Comparison of ENCODE assay signal across 8 cellular contexts in the genomic region with DNA sequence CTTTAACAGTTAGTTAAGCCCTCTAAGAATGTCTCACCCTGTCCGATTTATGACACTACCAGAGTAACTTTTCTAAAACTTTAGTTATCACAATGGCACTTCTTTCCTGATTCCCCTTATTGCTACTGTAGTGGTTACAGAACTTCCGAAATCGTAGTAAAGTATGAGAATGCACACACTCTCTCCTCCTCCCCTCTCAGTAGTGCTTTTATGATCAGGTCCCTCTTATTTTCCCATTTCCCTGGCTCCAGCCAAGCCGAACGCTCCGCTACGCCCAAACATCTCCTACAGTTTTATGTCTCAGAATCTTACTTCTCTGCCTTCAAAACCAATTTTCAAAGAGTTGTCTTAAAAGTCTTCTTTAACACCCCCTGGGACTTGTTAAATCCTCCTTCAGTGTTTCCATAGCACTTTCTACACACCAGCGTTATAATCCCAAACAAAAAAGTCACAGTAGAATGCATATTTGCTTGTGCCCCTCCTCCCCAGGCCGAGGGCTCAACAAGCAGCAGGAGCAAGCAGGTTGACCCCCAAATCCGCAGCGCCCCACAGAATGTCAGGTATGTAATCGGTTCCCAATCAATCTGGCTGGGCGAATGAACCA. TPM values are rescaled to one million over a fixed set of nuclear protein-coding genes. Genes with fewer than 3 reads are reported as not detected.
A peak's percentile ranks its signal among the peaks of the same experiment; 100 is the strongest.
DNase-seq lines count a peak whose midpoint lies in the region; ATAC-seq, FAIRE-seq and TF ChIP-seq lines count a peak whose summit lies in the region.

No MANE protein-coding gene starts in this region.

- POLR2A ChIA-PET in K562 (lab: Yijun Ruan, JAX) = interaction anchor here (0.6 to 1.1 kb wide), 3 partner anchors 83 to 747 kb away, joined by 3 read pairs; a partner anchor contains a TSS

- peaks cover 5 to 11% of the 10 kb centered on the region in 2 experiments; a peak in 3 of 5 replicates for H3K4me1 ChIP-seq in K562 (replicated peaks in 1 of 2; ENCODE audit: control insufficient read depth in 2 of 2, insufficient read depth in 2 of 2, low read length in 2 of 2)
- H3K4me1 ChIP-seq in liver (ENCODE audit: control insufficient read depth in 4 of 4, insufficient read depth in 4 of 4, low read length in 3 of 4) = peaks cover 4 to 20% (median 13%) of the 10 kb centered on the region in 4 donors
- H3K4me1 ChIP-seq in transverse colon = peaks cover 9 to 17% (median 14%) of the 10 kb centered on the region in 4 donors

- H2AFZ ChIP-seq in K562 (ENCODE audit: low read depth, low read length) = peak overlapping the region; percentile 97

- H3K9ac ChIP-seq in K562 (ENCODE audit: insufficient read depth in 1 of 2, low read depth in 2 of 2, low read length in 2 of 2) = peak overlapping the region; percentile 89 to 97
- H3K9ac ChIP-seq in liver (ENCODE audit: low read depth in 1 of 2, low read length in 2 of 2) = peak overlapping the region; percentile 67 to 79

- peak; percentile 67 for FAIRE-seq in K562 (lab: Jason Lieb, UNC)

- peak overlapping the region in 2 of 3 donors; percentile 27 to 81 for H3K27ac Mint-ChIP-seq in IgD-negative memory B cell

- peak overlapping the region; percentile 83 to 93 (median 90) for H3K4me3 Mint-ChIP-seq in IgD-negative memory B cell

- DNase-seq in COLO829 (ENCODE audit: low spot score) = peak; percentile 34
- DNase-seq in K562 (ENCODE audit: extremely low read depth in 1 of 4, low spot score in 3 of 4) = peak in 2 of 4 experiments; percentile 11 to 37
- no peak for DNase-seq in transverse colon
- no peak for DNase-seq in occipital lobe (lab: John Stamatoyannopoulos, UW)
- DNase-seq in AG08395 (ENCODE audit: low spot score) = no peak

- H3K27ac ChIP-seq in K562 (ENCODE audit: extremely low read depth, low read depth, low read length) = peak overlapping the region; percentile 78
- peak overlapping the region; percentile 69 to 92 for H3K27ac ChIP-seq in liver (ENCODE audit: low read depth in 1 of 2, low read length in 2 of 2)
- H3K27ac ChIP-seq in transverse colon = peak overlapping the region; percentile 78 to 83 (median 80)

- H3K9me3 ChIP-seq in K562 (replicated peaks; ENCODE audit: control insufficient read depth, insufficient read depth, low read depth, low read length) (no peaks in the 10 kb centered on the region), liver (ENCODE audit: control insufficient read depth in 4 of 4, low read length in 3 of 4) (no peaks in the 10 kb centered on the region), transverse colon (no peaks in the 10 kb centered on the region)

- H3K27me3 Mint-ChIP-seq in IgD-negative memory B cell = no peaks in the 10 kb centered on the region

- peaks cover 25% of the 10 kb centered on the region for H3K79me2 ChIP-seq in K562 (ENCODE audit: control insufficient read depth, insufficient read depth, low read length)

- peaks cover 18 to 23% (median 21%) of the 10 kb centered on the region in 3 donors for H3K4me1 Mint-ChIP-seq in IgD-negative memory B cell

- H3K27me3 ChIP-seq in K562 (ENCODE audit: control insufficient read depth in 2 of 2, insufficient read depth in 2 of 2, low read length in 2 of 2) (no peaks in the 10 kb centered on the region), liver (ENCODE audit: control insufficient read depth in 4 of 4, insufficient read depth in 4 of 4, low read length in 3 of 4) (no peaks in the 10 kb centered on the region), transverse colon (peaks cover 3% of the 10 kb centered on the region)

- no peaks in the 10 kb centered on the region for H4K20me1 ChIP-seq in K562 (replicated peaks; ENCODE audit: control insufficient read depth, insufficient read depth, low read length)

- intact Hi-C loops in K562 (cut with micrococcal nuclease) (loop anchor here (2.0 to 5.0 kb wide), 2 partner anchors 95 to 136 kb away; a partner anchor contains a TSS), transverse colon (cut with DNase I; ENCODE audit: low total_unique reads) (loop anchor here (10.0 kb wide), 1 partner anchor 142 kb away; a partner anchor contains a TSS)

- CTCF ChIA-PET in K562 (lab: Yijun Ruan, JAX; ENCODE audit: low intra/inter-chr PET ratio) = no interaction called here

- in situ Hi-C loops in K562 (cut with MboI) = loop anchor here (10.0 kb wide), 1 partner anchor 142 kb away; a partner anchor contains a TSS
- in situ Hi-C loops in transverse colon (cut with MboI; ENCODE audit: low pct_ligation_motif_present in 1 of 4, low pct_unique_long_range_greater_than_20kb in 1 of 4, low sequenced_read_pairs in 3 of 4) = loop anchor here (10.0 to 25.0 kb wide), 3 partner anchors 132 to 145 kb away; a partner anchor contains a TSS

- BruUV-seq in K562 (replicated peaks; lab: Mats Ljungman, UMichigan) = no TSS peak

- ATAC-seq in GM21381 (IDR thresholded peaks at IDR 0.05; ENCODE audit: unreplicated experiment) (peak; percentile 30), K562 (peak; percentile 61)

- H3K4me3 ChIP-seq in K562 = peak overlapping the region; percentile 85
- H3K4me3 ChIP-seq in liver (ENCODE audit: low read depth in 1 of 3, low read length in 3 of 3) = peak overlapping the region; percentile 80 to 98 (median 87)
- H3K4me3 ChIP-seq in transverse colon = peak overlapping the region; percentile 56 to 96 (median 70)

- no peaks in the 10 kb centered on the region for H3K9me1 ChIP-seq in K562 (ENCODE audit: control insufficient read depth, insufficient read depth, low read length)

- peaks cover 4% of the 10 kb centered on the region for H3K36me3 Mint-ChIP-seq in IgD-negative memory B cell

- TF ChIP-seq EP300 in K562 (IDR thresholded peaks at IDR 0.05; ENCODE audit: low read length) = no peak
- TF ChIP-seq EP300 in transverse colon (IDR thresholded peaks at IDR 0.05; ENCODE audit: low read depth) = no peak

- WGBS in K562 (ENCODE audit: insufficient coverage, low coverage, missing lambda C conversion rate) = 1% methylated on average over 13 of the region's 13 CpGs
- 9% methylated on average over 13 of the region's 13 CpGs for WGBS in liver
- 0 to 3% methylated on average over 7 to 13 of the region's 13 CpGs for WGBS in transverse colon (ENCODE audit: low coverage in 1 of 2), 2 donors

- TF ChIP-seq POLR2A in K562 (conservative IDR thresholded peaks at IDR 0.05) (no peak), transverse colon (IDR thresholded peaks at IDR 0.05) (no peak)

- TF ChIP-seq RAD21 in K562 (CRISPR knock-in tag; conservative IDR thresholded peaks at IDR 0.05 in 1 of 2, IDR thresholded peaks at IDR 0.05 in 1 of 2) (no peak), liver (IDR thresholded peaks at IDR 0.05) (no peak)

- no peak for TF ChIP-seq CTCF in K562 (IDR thresholded peaks at IDR 0.05 in 2 of 3, conservative IDR thresholded peaks at IDR 0.05 in 1 of 3; ENCODE audit: insufficient read depth in 2 of 3, low read depth in 1 of 3, low read length in 3 of 3)
- no peak for TF ChIP-seq CTCF in liver (IDR thresholded peaks at IDR 0.05; ENCODE audit: low read depth, low read length, missing input control)
- no peak for TF ChIP-seq CTCF in transverse colon (IDR thresholded peaks at IDR 0.05)

- H3K36me3 ChIP-seq in K562 (ENCODE audit: control insufficient read depth, insufficient read depth, low read length) = peaks cover 10% of the 10 kb centered on the region; the same call in 1 of the 3 replicates
- peaks cover 0 to 4% (median 2%) of the 10 kb centered on the region in 4 donors for H3K36me3 ChIP-seq in liver (ENCODE audit: control insufficient read depth in 4 of 4, insufficient read depth in 3 of 4, low read depth in 1 of 4, low read length in 3 of 4)
- H3K36me3 ChIP-seq in transverse colon = peaks cover 0 to 6% (median 2%) of the 10 kb centered on the region in 4 donors

- H3K4me2 ChIP-seq in K562 (ENCODE audit: insufficient read depth, low read length) = peak overlapping the region; percentile 97

- no peaks in the 10 kb centered on the region for H3K9me3 Mint-ChIP-seq in IgD-negative memory B cell

TF ChIP-seq in K562, 482 proteins besides CTCF, POLR2A, EP300 and RAD21 (continues in another document):
- TF ChIP-seq ZNF347 (CRISPR knock-in tag; IDR thresholded peaks at IDR 0.05; ENCODE audit: low read depth) (no peak), GATAD2B (IDR thresholded peaks at IDR 0.05; ENCODE audit: borderline replicate concordance) (0 out of 2 replicates have a peak, but pooled peaks have one; percentile 20), SMARCC2 (IDR thresholded peaks at IDR 0.05; ENCODE audit: low read depth) (0 out of 2 replicates have a peak, but pooled peaks have one; percentile 10), ZSCAN32 (CRISPR knock-in tag; IDR thresholded peaks at IDR 0.05) (no peak), TBL1XR1 (IDR thresholded peaks at IDR 0.05; ENCODE audit: low read length in 2 of 2) (no peak)

TF ChIP-seq in liver, 16 proteins besides CTCF, POLR2A, EP300 and RAD21:
- TF ChIP-seq HNF4A (conservative IDR thresholded peaks at IDR 0.05) (no peak), TAF1 (conservative IDR thresholded peaks at IDR 0.05) (no peak), EGR1 (IDR thresholded peaks at IDR 0.05; ENCODE audit: low read depth in 2 of 2) (no peak), RXRA (IDR thresholded peaks at IDR 0.05) (no peak), JUND (IDR thresholded peaks at IDR 0.05) (no peak)
- TF ChIP-seq, protein P1, sequence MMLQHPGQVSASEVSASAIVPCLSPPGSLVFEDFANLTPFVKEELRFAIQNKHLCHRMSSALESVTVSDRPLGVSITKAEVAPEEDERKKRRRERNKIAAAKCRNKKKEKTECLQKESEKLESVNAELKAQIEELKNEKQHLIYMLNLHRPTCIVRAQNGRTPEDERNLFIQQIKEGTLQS (IDR thresholded peaks at IDR 0.05) = no peak
TF ChIP-seq in liver: peak in this region for 0.

RNA-seq across cellular contexts. Expression of a gene that starts 0.7 kb away (rescaled TPM):
- polyA plus RNA-seq in IgD-negative memory B cell (28.3 TPM), K562 (2011; rRNA removed) (24.2 and 31.5 TPM in 2 replicates), K562 (2014; fragmentation: Illumina TruSeq; extraction: Trizol) (49.9 and 89.4 TPM in 2 replicates), K562 (2014; fragmentation: Nextera tagmentation; extraction: Ambion mirVana) (10 to 100 TPM; 33.5 to 35.2 TPM), K562 (2014; rRNA removed) (36.8 and 37.2 TPM in 2 replicates), liver (10 to 100 TPM in 1 of 2 donors, 1 to 10 TPM in 1; 8.7 to 15.7 TPM)
- total RNA-seq in K562 (2011; cell fraction: chromatin; rRNA removed; ENCODE audit: low replicate concordance) = 4.9 and 15.6 TPM in 2 replicates
- total RNA-seq in K562 (2011; cell fraction: nucleolus; rRNA removed) = 1.1 and 3.2 TPM in 2 replicates
- 5.1 and 8.9 TPM in 2 replicates for total RNA-seq in K562 (2011; cell fraction: nucleoplasm; rRNA removed)
- total RNA-seq in K562 (2014; rRNA removed) (21.2 and 21.7 TPM in 2 replicates), K562 (2014; rRNA removed; fragmentation: Illumina TruSeq; extraction: Trizol) (41.7 and 46.6 TPM in 2 replicates), K562 (2015; rRNA removed; fragmentation: Illumina TruSeq; extraction: Trizol) (40.3 and 44.3 TPM in 2 replicates), K562 (2021) (31.1 and 31.6 TPM in 2 replicates), liver (10 to 100 TPM; 10.8 to 15.2 TPM), transverse colon (100 to 1,000 TPM in 1 of 4 donors, 10 to 100 TPM in 3; 14.1 to 139 (median 35.1) TPM), occipital lobe (42.7 TPM)
- polyA plus RNA-seq in K562 (2011; cell fraction: cytosol; rRNA removed) = 4.9 and 11.9 TPM in 2 replicates
- polyA plus RNA-seq in K562 (2011; cell fraction: nucleus; rRNA removed) = 2.8 and 4.7 TPM in 2 replicates
- polyA plus RNA-seq in K562 (2012) = 36.7 and 37.8 TPM in 2 replicates
- 12.4 and 16.5 TPM in 2 replicates for polyA minus RNA-seq in K562 (2011; rRNA and poly(A)+ RNA removed)
- 6.3 and 6.4 TPM in 2 replicates for polyA minus RNA-seq in K562 (2011; cell fraction: cytosol; rRNA and poly(A)+ RNA removed)
- 2.7 and 7.0 TPM in 2 replicates for polyA minus RNA-seq in K562 (2011; cell fraction: nucleus; rRNA and poly(A)+ RNA removed)
